In genomic region chr4:152525878-152526277, GRCh38 we compare ENCODE assay signal across 17 cellular contexts. TPM values are rescaled to one million over a fixed set of nuclear protein-coding genes. Genes with fewer than 3 reads are reported as not detected.
DNase-seq lines count a peak whose midpoint lies in the region; ATAC-seq, FAIRE-seq and TF ChIP-seq lines count a peak whose summit lies in the region.
"Had no signal": no experiment of that assay in that cellular context is flagged by ENCODE, and none has a peak within 500 bp of the region (broad histone marks: within the 10 kb centered on the region; RNA-seq: fewer than 3 reads in every experiment).

No MANE protein-coding gene starts in this region.

- no peaks in the 10 kb centered on the region for H3K9me3 Mint-ChIP-seq in activated T-helper 17 cell treated with anti-CD3 and anti-CD28 coated beads, Interleukin-2, amount 50 U/mL, for 72 hours
- H3K9me3 Mint-ChIP-seq: activated T-cell treated with anti-CD3 and anti-CD28 coated beads, Interleukin-2, amount 50 U/mL, for 4 hours; T-cell had no signal

- H3K27me3 Mint-ChIP-seq in activated T-helper 17 cell treated with anti-CD3 and anti-CD28 coated beads, Interleukin-2, amount 50 U/mL, for 72 hours, result no peaks in the 10 kb centered on the region
- H3K27me3 Mint-ChIP-seq: B cell, T-cell had no signal

- peak overlapping the region; percentile 4 for H3K27ac Mint-ChIP-seq in activated T-helper 17 cell treated with anti-CD3 and anti-CD28 coated beads, Interleukin-2, amount 50 U/mL, for 72 hours
- H3K27ac Mint-ChIP-seq: B cell, T-cell had no signal

- H3K36me3 Mint-ChIP-seq in activated T-helper 17 cell treated with anti-CD3 and anti-CD28 coated beads, Interleukin-2, amount 50 U/mL, for 72 hours (ENCODE audit: low read depth), result peaks cover 28% of the 10 kb centered on the region

- peak; percentile 50 for ATAC-seq in GM18505 (IDR thresholded peaks at IDR 0.05; ENCODE audit: unreplicated experiment)
- ATAC-seq in HG02885 (IDR thresholded peaks at IDR 0.05; ENCODE audit: poor library complexity, unreplicated experiment), result peak; percentile 67
- peak; percentile 61 for ATAC-seq in activated T-helper 17 cell treated with anti-CD3 and anti-CD28 coated beads, Interleukin-2, amount 50 U/mL, for 72 hours (replicated peaks)
- ATAC-seq: Panc1, T-cell had no signal

- no peak overlapping the region for H3K4me3 Mint-ChIP-seq in activated T-helper 17 cell treated with anti-CD3 and anti-CD28 coated beads, Interleukin-2, amount 50 U/mL, for 72 hours
- H3K4me3 Mint-ChIP-seq: activated T-cell treated with anti-CD3 and anti-CD28 coated beads, Interleukin-2, amount 50 U/mL, for 4 hours; B cell; T-cell had no signal

- TF ChIP-seq POLR2A in GM18505 (IDR thresholded peaks at IDR 0.05; ENCODE audit: borderline replicate concordance, extremely low read depth, insufficient read depth, insufficient read length), result no peak

- peak; percentile 70 for FAIRE-seq in GM19239 (lab: Jason Lieb, UNC)

- no peak for DNase-seq in GM19239 (ENCODE audit: insufficient read length, low spot score)
- no peak for DNase-seq in NCI-H345 (lab: John Stamatoyannopoulos, UW)
- no peak for DNase-seq in NOMO-1 treated with dmso at 0.1 percent for 144 hours (lab: John Stamatoyannopoulos, UW; ENCODE audit: unreplicated experiment)
- no peak for DNase-seq in iPS-NIHi11 (ENCODE audit: low spot score)
- no peak for DNase-seq in NCI-H2029 (lab: John Stamatoyannopoulos, UW)
- DNase-seq: activated T-cell treated with anti-CD3 and anti-CD28 coated beads, Interleukin-2, amount 50 U/mL, for 4 hours; anterior cingulate cortex; DMS153; mammary epithelial cell; NCI-H1048; NCI-H446; T-cell had no signal

- H3K4me1 Mint-ChIP-seq in activated T-helper 17 cell treated with anti-CD3 and anti-CD28 coated beads, Interleukin-2, amount 50 U/mL, for 72 hours, result peaks cover 52% of the 10 kb centered on the region

RNA-seq across cellular contexts. Expression of gene FBXW7, which starts 10.0 kb away (rescaled TPM):
- total RNA-seq in activated T-helper 17 cell treated with anti-CD3 and anti-CD28 coated beads, Interleukin-2, amount 50 U/mL, for 72 hours, result 10 to 100 TPM; 37.4 to 39.6 TPM
